Comparison of ENCODE assay signal across 1 cellular context in the genomic region with DNA sequence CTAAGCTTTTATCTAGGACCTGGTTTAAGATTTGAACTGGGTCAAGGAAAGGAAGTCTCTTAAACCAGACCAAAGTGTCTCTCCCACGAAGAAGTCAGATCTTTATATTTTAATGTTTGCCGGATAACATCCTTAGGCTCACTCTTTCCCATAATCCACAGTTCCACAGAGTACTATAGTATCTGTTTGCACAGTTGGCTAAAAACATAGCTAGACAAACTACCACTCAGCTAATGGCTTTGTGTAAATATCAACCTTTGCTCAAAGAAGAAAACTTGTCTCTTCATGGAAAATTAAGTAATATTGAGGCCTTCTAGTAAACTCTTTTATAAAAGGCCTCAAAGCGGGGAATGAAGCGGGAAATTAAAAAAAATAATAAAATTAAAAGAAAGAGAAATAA.
TF ChIP-seq lines count a peak whose summit lies in the region.

No MANE protein-coding gene starts in this region.

TF ChIP-seq in IMR-90, 13 proteins besides CTCF, POLR2A, EP300 and RAD21:
- TF ChIP-seq MAFK (IDR thresholded peaks at IDR 0.05; ENCODE audit: low read depth, low read length) (no peak), BHLHE40 (IDR thresholded peaks at IDR 0.05; ENCODE audit: low read depth, low read length) (no peak), MAZ (IDR thresholded peaks at IDR 0.05; ENCODE audit: borderline replicate concordance, low read depth, low read length) (no peak), CHD1 (IDR thresholded peaks at IDR 0.05; ENCODE audit: low read depth, low read length) (no peak), RFX5 (IDR thresholded peaks at IDR 0.05; ENCODE audit: low read depth, low read length) (no peak), SMC3 (IDR thresholded peaks at IDR 0.05; ENCODE audit: low read depth, low read length) (no peak), NFE2L2 (IDR thresholded peaks at IDR 0.05; ENCODE audit: low read depth, low read length) (no peak), CEBPB (IDR thresholded peaks at IDR 0.05; ENCODE audit: low read depth, low read length) (no peak), MXI1 (IDR thresholded peaks at IDR 0.05; ENCODE audit: borderline replicate concordance, low read depth, low read length) (no peak)
- TF ChIP-seq, protein P1, sequence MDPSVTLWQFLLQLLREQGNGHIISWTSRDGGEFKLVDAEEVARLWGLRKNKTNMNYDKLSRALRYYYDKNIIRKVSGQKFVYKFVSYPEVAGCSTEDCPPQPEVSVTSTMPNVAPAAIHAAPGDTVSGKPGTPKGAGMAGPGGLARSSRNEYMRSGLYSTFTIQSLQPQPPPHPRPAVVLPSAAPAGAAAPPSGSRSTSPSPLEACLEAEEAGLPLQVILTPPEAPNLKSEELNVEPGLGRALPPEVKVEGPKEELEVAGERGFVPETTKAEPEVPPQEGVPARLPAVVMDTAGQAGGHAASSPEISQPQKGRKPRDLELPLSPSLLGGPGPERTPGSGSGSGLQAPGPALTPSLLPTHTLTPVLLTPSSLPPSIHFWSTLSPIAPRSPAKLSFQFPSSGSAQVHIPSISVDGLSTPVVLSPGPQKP (IDR thresholded peaks at IDR 0.05; ENCODE audit: borderline replicate concordance, low read depth, low read length): no peak
- TF ChIP-seq, protein P2, sequence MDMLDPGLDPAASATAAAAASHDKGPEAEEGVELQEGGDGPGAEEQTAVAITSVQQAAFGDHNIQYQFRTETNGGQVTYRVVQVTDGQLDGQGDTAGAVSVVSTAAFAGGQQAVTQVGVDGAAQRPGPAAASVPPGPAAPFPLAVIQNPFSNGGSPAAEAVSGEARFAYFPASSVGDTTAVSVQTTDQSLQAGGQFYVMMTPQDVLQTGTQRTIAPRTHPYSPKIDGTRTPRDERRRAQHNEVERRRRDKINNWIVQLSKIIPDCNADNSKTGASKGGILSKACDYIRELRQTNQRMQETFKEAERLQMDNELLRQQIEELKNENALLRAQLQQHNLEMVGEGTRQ (IDR thresholded peaks at IDR 0.05; ENCODE audit: low read depth, low read length): no peak
